26 cellular contexts compared by ENCODE assay signal in the genomic region with DNA sequence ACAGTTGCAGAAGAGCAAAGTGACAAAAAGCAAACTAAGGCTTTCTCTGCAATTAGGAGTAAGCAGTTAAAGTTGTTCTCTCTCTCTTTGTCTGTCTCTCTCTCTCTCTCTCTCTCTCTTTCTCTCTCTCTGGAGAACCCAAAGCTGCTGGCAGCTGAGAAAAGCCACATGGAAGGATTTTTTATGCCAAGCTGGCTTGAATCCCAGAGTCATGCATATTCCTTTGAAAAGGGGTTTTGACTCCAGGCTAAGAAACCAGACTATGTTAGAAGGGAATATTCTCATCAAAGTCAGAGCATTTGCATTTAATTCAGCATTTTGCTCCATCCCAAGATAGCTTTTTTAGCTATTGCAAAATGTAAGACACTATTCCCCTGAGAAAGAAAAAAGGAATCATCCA.
DNase-seq lines count a peak whose midpoint lies in the region; FAIRE-seq and TF ChIP-seq lines count a peak whose summit lies in the region.
"Had no signal": no experiment of that assay in that cellular context is flagged by ENCODE, and none has a peak within 500 bp of the region (broad histone marks: within the 10 kb centered on the region; RNA-seq: fewer than 3 reads in every experiment).

No MANE protein-coding gene starts in this region.

- H3K27ac ChIP-seq in SK-N-MC: peak overlapping the region; percentile 71; the same call in 1 of the 2 replicates
- H3K27ac ChIP-seq: 22Rv1; BLaER1 treated with 17β-estradiol and CSF1 and Interleukin-3, amounts not matched to agents 10 nM and 100 nM; left lung; psoas muscle; SJCRH30 had no signal

- no peak for FAIRE-seq in RCC 7860 (lab: Jason Lieb, UNC)
- FAIRE-seq: bronchial epithelial cell, D721Med had no signal

- H3K9me3 ChIP-seq in SK-N-MC (ENCODE audit: low read depth, low read length): no peaks in the 10 kb centered on the region
- H3K9me3 ChIP-seq: psoas muscle had no signal

- no peak overlapping the region for H3K9ac ChIP-seq in SK-N-MC (ENCODE audit: insufficient read length)
- H3K9ac ChIP-seq: BLaER1 treated with 17β-estradiol and CSF1 and Interleukin-3, amounts not matched to agents 10 nM and 100 nM had no signal

- peak; percentile 11 for DNase-seq in AG09319 (ENCODE audit: extremely low read depth, low read depth)
- DNase-seq in SK-N-MC (ENCODE audit: low read depth, low spot score): peak; percentile 55
- DNase-seq in fibroblast of peridontal ligament (ENCODE audit: extremely low read depth): peak; percentile 94
- DNase-seq in myocyte (ENCODE audit: low read depth): peak; percentile 81
- no peak for DNase-seq in RCC 7860 (ENCODE audit: low spot score)
- DNase-seq in AG08396 (ENCODE audit: low spot score): no peak
- DNase-seq in activated effector memory CD4-positive, alpha-beta T cell treated with Interleukin-2 at 50 U/mL for 16 hours: no peak
- DNase-seq in HT-29 (ENCODE audit: low spot score): no peak
- DNase-seq: activated CD4-positive, alpha-beta T cell treated with anti-CD3 and anti-CD28 coated beads for 48 hours; activated naive CD8-positive, alpha-beta T cell treated with anti-CD3 and anti-CD28 coated beads for 36 hours; dermis blood vessel endothelial cell; GDM1; left lung; NCI-H1417 treated with DMSO at 0.1 percent for 48 hours; NCI-H2171; NCI-H526 treated with DMSO at 0.1 percent for 48 hours; psoas muscle; stimulated activated CD4-positive, alpha-beta T cell treated with anti-CD3 and anti-CD28 coated beads, Interleukin-4, amount 100 ng/mL, for 1 hour; stimulated activated naive CD8-positive, alpha-beta T cell treated with anti-CD3 and anti-CD28 coated beads, Interleukin-15, Interleukin-2, amounts not matched to agents 100 U/mL and 50 U/mL, for 24 hours; T-helper 17 cell; trophoblast cell had no signal

- TF ChIP-seq CTCF in AG09319 (IDR thresholded peaks at IDR 0.05; ENCODE audit: low read depth, low read length): no peak

- H3K4me3 ChIP-seq in SK-N-MC: peak overlapping the region; percentile 45
- H3K4me3 ChIP-seq: BLaER1 treated with 17β-estradiol and CSF1 and Interleukin-3, amounts not matched to agents 10 nM and 100 nM; left lung; psoas muscle; SJCRH30 had no signal

- H3K36me3 ChIP-seq in SK-N-MC (ENCODE audit: insufficient read depth, low read length): no peaks in the 10 kb centered on the region
- H3K36me3 ChIP-seq: BLaER1 treated with 17β-estradiol and CSF1 and Interleukin-3, amounts not matched to agents 10 nM and 100 nM; left lung; SJCRH30 had no signal

Comparison
In these comparisons a context has a peak if more than half of its experiments do, and no peak if none do; other contexts are left out.
1. DNase-seq: peak in AG09319 (single experiment), SK-N-MC (single experiment), fibroblast of peridontal ligament (single experiment) and myocyte (single experiment); none in RCC 7860 (single experiment), AG08396 (single experiment), activated effector memory CD4-positive, alpha-beta T cell treated with Interleukin-2 at 50 U/mL for 16 hours (single experiment) and HT-29 (single experiment).